1 cellular context compared by ENCODE assay signal in genomic region chrX:22135994-22136684, GRCh38.
TF ChIP-seq lines count a peak whose summit lies in the region.

No MANE protein-coding gene starts in this region.

TF ChIP-seq in SK-N-SH, 30 proteins besides CTCF, POLR2A, EP300 and RAD21 (continued from another document):
- TF ChIP-seq REST (IDR thresholded peaks at IDR 0.05; ENCODE audit: low read depth, low read length) (no peak), USF2 (IDR thresholded peaks at IDR 0.05; ENCODE audit: borderline replicate concordance, low read depth, low read length) (no peak), TAF1 (IDR thresholded peaks at IDR 0.05; ENCODE audit: borderline replicate concordance, low read depth, low read length) (no peak), GABPA (IDR thresholded peaks at IDR 0.05; ENCODE audit: low read depth) (no peak), ZBTB33 (IDR thresholded peaks at IDR 0.05; ENCODE audit: borderline replicate concordance, low read depth) (no peak), TCF12 (IDR thresholded peaks at IDR 0.05) (peak; percentile 66), JUND (IDR thresholded peaks at IDR 0.05) (peak; percentile 40; the same call in 1 of the 2 replicates)
